1 cellular context compared by ENCODE assay signal in the genomic region with DNA sequence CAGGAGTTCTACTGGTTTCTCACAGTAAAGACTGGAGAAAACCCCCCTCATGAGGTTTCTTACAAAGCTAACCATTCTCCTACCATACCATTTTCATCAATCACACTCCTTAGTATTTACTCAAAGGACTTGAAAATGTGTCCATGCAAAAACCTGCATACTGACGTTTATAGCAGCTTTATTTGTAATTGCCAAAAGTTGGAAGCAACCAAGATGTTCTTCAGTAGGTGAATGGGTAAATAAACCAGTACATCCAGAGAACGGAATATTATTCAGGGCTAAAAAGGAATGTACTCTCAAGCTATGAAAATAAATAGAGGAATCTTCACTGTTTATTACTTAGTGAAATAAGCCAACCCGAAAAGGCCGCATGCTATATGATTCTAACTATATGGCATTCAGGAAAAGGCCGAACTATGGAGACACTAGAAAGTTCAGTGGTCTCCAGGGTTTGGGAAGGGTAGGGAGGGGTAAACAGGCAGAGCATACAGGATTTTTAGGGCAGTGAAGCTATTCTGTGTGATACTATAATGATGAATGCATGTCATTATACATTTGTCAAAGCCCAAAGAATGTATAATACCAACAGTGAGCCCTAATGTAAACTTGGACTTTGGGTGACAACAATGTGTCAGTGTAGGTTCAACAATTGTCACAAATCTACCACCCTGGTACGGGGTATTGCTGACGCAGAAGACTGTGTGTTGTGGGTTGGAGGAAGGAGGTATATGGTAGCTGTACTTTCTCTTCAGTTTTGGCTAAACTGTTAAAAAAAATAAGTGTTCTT.
TF ChIP-seq lines count a peak whose summit lies in the region.

No MANE protein-coding gene starts in this region.

TF ChIP-seq in HepG2, 621 proteins besides CTCF, POLR2A, EP300 and RAD21 (continued from another document and continues in another):
- TF ChIP-seq, protein P1, sequence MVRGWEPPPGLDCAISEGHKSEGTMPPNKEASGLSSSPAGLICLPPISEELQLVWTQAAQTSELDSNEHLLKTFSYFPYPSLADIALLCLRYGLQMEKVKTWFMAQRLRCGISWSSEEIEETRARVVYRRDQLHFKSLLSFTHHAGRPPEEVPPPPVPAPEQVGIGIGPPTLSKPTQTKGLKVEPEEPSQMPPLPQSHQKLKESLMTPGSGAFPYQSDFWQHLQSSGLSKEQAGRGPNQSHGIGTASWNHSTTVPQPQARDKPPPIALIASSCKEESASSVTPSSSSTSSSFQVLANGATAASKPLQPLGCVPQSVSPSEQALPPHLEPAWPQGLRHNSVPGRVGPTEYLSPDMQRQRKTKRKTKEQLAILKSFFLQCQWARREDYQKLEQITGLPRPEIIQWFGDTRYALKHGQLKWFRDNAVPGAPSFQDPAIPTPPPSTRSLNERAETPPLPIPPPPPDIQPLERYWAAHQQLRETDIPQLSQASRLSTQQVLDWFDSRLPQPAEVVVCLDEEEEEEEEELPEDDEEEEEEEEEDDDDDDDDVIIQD (CRISPR knock-in tag; IDR thresholded peaks at IDR 0.05; ENCODE audit: low read depth): peak; percentile 56; the same call in 1 of the 2 replicates
- TF ChIP-seq SMC3 (IDR thresholded peaks at IDR 0.05; ENCODE audit: low read length): no peak
- TF ChIP-seq EED (CRISPR knock-in tag; IDR thresholded peaks at IDR 0.05): no peak
- TF ChIP-seq GTF2F1 (IDR thresholded peaks at IDR 0.05; ENCODE audit: low read length): no peak
- TF ChIP-seq MIXL1 (CRISPR knock-in tag; IDR thresholded peaks at IDR 0.05): peak; percentile 32; the same call in 1 of the 2 replicates
- TF ChIP-seq, protein P2, sequence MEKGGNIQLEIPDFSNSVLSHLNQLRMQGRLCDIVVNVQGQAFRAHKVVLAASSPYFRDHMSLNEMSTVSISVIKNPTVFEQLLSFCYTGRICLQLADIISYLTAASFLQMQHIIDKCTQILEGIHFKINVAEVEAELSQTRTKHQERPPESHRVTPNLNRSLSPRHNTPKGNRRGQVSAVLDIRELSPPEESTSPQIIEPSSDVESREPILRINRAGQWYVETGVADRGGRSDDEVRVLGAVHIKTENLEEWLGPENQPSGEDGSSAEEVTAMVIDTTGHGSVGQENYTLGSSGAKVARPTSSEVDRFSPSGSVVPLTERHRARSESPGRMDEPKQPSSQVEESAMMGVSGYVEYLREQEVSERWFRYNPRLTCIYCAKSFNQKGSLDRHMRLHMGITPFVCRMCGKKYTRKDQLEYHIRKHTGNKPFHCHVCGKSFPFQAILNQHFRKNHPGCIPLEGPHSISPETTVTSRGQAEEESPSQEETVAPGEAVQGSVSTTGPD (CRISPR knock-in tag; IDR thresholded peaks at IDR 0.05): no peak
- TF ChIP-seq MED1 (CRISPR knock-in tag; IDR thresholded peaks at IDR 0.05): peak; percentile 46; the same call in 1 of the 2 replicates
- no peak for TF ChIP-seq RFX3 (CRISPR knock-in tag; IDR thresholded peaks at IDR 0.05)
- peak in 1 of 2 experiments; percentile 42; a peak in 1 of 4 replicates for TF ChIP-seq MAFK (conservative IDR thresholded peaks at IDR 0.05 in 1 of 2, IDR thresholded peaks at IDR 0.05 in 1 of 2; ENCODE audit: low read length in 2 of 2)
- TF ChIP-seq ONECUT2 (CRISPR knock-in tag; IDR thresholded peaks at IDR 0.05): no peak
- TF ChIP-seq ZNF264 (CRISPR knock-in tag; IDR thresholded peaks at IDR 0.05): 0 out of 2 replicates have a peak, but pooled peaks have one; percentile 25
- TF ChIP-seq SALL2 (CRISPR knock-in tag; IDR thresholded peaks at IDR 0.05): no peak
- TF ChIP-seq, protein P3, sequence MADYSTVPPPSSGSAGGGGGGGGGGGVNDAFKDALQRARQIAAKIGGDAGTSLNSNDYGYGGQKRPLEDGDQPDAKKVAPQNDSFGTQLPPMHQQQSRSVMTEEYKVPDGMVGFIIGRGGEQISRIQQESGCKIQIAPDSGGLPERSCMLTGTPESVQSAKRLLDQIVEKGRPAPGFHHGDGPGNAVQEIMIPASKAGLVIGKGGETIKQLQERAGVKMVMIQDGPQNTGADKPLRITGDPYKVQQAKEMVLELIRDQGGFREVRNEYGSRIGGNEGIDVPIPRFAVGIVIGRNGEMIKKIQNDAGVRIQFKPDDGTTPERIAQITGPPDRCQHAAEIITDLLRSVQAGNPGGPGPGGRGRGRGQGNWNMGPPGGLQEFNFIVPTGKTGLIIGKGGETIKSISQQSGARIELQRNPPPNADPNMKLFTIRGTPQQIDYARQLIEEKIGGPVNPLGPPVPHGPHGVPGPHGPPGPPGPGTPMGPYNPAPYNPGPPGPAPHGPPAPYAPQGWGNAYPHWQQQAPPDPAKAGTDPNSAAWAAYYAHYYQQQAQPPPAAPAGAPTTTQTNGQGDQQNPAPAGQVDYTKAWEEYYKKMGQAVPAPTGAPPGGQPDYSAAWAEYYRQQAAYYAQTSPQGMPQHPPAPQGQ (CRISPR knock-in tag; IDR thresholded peaks at IDR 0.05; ENCODE audit: borderline replicate concordance): no peak
- no peak for TF ChIP-seq MBD4 (IDR thresholded peaks at IDR 0.05; ENCODE audit: borderline replicate concordance, low read length)
- TF ChIP-seq ZNF563 (CRISPR knock-in tag; IDR thresholded peaks at IDR 0.05): no peak
- no peak for TF ChIP-seq SOX6 (IDR thresholded peaks at IDR 0.05)
- peak; percentile 85 for TF ChIP-seq SOX6 (CRISPR knock-in tag; IDR thresholded peaks at IDR 0.05)
- TF ChIP-seq KDM2A (CRISPR knock-in tag; IDR thresholded peaks at IDR 0.05; ENCODE audit: borderline replicate concordance, low read depth): no peak
- TF ChIP-seq NR3C1 (CRISPR knock-in tag; IDR thresholded peaks at IDR 0.05): no peak
- no peak for TF ChIP-seq ZEB1 (IDR thresholded peaks at IDR 0.05; ENCODE audit: insufficient replicate concordance, low read depth)
- peak; percentile 72 for TF ChIP-seq HDAC2 (CRISPR knock-in tag; IDR thresholded peaks at IDR 0.05)
- TF ChIP-seq, protein P4, sequence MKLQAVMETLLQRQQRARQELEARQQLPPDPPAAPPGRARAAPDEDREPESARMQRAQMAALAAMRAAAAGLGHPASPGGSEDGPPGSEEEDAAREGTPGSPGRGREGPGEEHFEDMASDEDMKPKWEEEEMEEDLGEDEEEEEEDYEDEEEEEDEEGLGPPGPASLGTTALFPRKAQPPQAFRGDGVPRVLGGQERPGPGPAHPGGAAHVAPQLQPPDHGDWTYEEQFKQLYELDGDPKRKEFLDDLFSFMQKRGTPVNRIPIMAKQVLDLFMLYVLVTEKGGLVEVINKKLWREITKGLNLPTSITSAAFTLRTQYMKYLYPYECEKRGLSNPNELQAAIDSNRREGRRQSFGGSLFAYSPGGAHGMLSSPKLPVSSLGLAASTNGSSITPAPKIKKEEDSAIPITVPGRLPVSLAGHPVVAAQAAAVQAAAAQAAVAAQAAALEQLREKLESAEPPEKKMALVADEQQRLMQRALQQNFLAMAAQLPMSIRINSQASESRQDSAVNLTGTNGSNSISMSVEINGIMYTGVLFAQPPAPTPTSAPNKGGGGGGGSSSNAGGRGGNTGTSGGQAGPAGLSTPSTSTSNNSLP (IDR thresholded peaks at IDR 0.05; ENCODE audit: low read depth, low read length): peak; percentile 98
- no peak for TF ChIP-seq TCF7L2 (IDR thresholded peaks at IDR 0.05; ENCODE audit: low read depth, low read length)
- TF ChIP-seq FOXK2 (IDR thresholded peaks at IDR 0.05): peak; percentile 79
- TF ChIP-seq, protein P5, sequence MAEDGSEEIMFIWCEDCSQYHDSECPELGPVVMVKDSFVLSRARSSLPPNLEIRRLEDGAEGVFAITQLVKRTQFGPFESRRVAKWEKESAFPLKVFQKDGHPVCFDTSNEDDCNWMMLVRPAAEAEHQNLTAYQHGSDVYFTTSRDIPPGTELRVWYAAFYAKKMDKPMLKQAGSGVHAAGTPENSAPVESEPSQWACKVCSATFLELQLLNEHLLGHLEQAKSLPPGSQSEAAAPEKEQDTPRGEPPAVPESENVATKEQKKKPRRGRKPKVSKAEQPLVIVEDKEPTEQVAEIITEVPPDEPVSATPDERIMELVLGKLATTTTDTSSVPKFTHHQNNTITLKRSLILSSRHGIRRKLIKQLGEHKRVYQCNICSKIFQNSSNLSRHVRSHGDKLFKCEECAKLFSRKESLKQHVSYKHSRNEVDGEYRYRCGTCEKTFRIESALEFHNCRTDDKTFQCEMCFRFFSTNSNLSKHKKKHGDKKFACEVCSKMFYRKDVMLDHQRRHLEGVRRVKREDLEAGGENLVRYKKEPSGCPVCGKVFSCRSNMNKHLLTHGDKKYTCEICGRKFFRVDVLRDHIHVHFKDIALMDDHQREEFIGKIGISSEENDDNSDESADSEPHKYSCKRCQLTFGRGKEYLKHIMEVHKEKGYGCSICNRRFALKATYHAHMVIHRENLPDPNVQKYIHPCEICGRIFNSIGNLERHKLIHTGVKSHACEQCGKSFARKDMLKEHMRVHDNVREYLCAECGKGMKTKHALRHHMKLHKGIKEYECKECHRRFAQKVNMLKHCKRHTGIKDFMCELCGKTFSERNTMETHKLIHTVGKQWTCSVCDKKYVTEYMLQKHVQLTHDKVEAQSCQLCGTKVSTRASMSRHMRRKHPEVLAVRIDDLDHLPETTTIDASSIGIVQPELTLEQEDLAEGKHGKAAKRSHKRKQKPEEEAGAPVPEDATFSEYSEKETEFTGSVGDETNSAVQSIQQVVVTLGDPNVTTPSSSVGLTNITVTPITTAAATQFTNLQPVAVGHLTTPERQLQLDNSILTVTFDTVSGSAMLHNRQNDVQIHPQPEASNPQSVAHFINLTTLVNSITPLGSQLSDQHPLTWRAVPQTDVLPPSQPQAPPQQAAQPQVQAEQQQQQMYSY (CRISPR knock-in tag; IDR thresholded peaks at IDR 0.05): no peak
- peak; percentile 93 for TF ChIP-seq LCORL (IDR thresholded peaks at IDR 0.05)
- no peak; the same call in 1 of the 2 replicates for TF ChIP-seq LCORL (CRISPR knock-in tag; IDR thresholded peaks at IDR 0.05)
- TF ChIP-seq ZNF468 (CRISPR knock-in tag; IDR thresholded peaks at IDR 0.05): no peak
- TF ChIP-seq ZNF331 (CRISPR knock-in tag; IDR thresholded peaks at IDR 0.05): peak; percentile 73
- no peak for TF ChIP-seq ZNF343 (CRISPR knock-in tag; IDR thresholded peaks at IDR 0.05)
- TF ChIP-seq ZNF879 (CRISPR knock-in tag; IDR thresholded peaks at IDR 0.05): no peak
- TF ChIP-seq FOSL2 (CRISPR knock-in tag; IDR thresholded peaks at IDR 0.05): peak; percentile 62
- no peak for TF ChIP-seq ZFP36 (IDR thresholded peaks at IDR 0.05; ENCODE audit: borderline replicate concordance, low read depth, low read length, partially characterized antibody)
- no peak for TF ChIP-seq SRSF4 (IDR thresholded peaks at IDR 0.05; ENCODE audit: low read depth, low read length, poor library complexity, severe bottlenecking)
- no peak for TF ChIP-seq SOX13 (IDR thresholded peaks at IDR 0.05)
- TF ChIP-seq SOX13 (CRISPR knock-in tag; conservative IDR thresholded peaks at IDR 0.05 in 1 of 2, IDR thresholded peaks at IDR 0.05 in 1 of 2): peak in 1 of 2 experiments; percentile 93; a peak in 2 of 4 replicates
- no peak for TF ChIP-seq ZNF615 (CRISPR knock-in tag; IDR thresholded peaks at IDR 0.05; ENCODE audit: borderline replicate concordance)
- TF ChIP-seq SALL1 (CRISPR knock-in tag; IDR thresholded peaks at IDR 0.05): peak; percentile 60; the same call in 1 of the 2 replicates
- TF ChIP-seq CAMTA2 (CRISPR knock-in tag; IDR thresholded peaks at IDR 0.05; ENCODE audit: borderline replicate concordance): no peak
- no peak for TF ChIP-seq FOSL1 (CRISPR knock-in tag; IDR thresholded peaks at IDR 0.05; ENCODE audit: borderline replicate concordance)
- TF ChIP-seq NFIC (IDR thresholded peaks at IDR 0.05; ENCODE audit: low read length): 0 out of 2 replicates have a peak, but pooled peaks have one; percentile 55
- TF ChIP-seq, protein P6, sequence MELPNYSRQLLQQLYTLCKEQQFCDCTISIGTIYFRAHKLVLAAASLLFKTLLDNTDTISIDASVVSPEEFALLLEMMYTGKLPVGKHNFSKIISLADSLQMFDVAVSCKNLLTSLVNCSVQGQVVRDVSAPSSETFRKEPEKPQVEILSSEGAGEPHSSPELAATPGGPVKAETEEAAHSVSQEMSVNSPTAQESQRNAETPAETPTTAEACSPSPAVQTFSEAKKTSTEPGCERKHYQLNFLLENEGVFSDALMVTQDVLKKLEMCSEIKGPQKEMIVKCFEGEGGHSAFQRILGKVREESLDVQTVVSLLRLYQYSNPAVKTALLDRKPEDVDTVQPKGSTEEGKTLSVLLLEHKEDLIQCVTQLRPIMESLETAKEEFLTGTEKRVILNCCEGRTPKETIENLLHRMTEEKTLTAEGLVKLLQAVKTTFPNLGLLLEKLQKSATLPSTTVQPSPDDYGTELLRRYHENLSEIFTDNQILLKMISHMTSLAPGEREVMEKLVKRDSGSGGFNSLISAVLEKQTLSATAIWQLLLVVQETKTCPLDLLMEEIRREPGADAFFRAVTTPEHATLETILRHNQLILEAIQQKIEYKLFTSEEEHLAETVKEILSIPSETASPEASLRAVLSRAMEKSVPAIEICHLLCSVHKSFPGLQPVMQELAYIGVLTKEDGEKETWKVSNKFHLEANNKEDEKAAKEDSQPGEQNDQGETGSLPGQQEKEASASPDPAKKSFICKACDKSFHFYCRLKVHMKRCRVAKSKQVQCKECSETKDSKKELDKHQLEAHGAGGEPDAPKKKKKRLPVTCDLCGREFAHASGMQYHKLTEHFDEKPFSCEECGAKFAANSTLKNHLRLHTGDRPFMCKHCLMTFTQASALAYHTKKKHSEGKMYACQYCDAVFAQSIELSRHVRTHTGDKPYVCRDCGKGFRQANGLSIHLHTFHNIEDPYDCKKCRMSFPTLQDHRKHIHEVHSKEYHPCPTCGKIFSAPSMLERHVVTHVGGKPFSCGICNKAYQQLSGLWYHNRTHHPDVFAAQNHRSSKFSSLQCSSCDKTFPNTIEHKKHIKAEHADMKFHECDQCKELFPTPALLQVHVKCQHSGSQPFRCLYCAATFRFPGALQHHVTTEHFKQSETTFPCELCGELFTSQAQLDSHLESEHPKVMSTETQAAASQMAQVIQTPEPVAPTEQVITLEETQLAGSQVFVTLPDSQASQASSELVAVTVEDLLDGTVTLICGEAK (IDR thresholded peaks at IDR 0.05): no peak
- TF ChIP-seq, protein P6 (CRISPR knock-in tag; IDR thresholded peaks at IDR 0.05): no peak
